In genomic region chr16:22098538-22099255, GRCh38 we compare ENCODE assay signal across 8 cellular contexts. TPM values are rescaled to one million over a fixed set of nuclear protein-coding genes. Genes with fewer than 3 reads are reported as not detected.
DNase-seq lines count a peak whose midpoint lies in the region; ATAC-seq, FAIRE-seq and TF ChIP-seq lines count a peak whose summit lies in the region.

No MANE protein-coding gene starts in this region.

- in situ Hi-C loops in GM12878 (cut with MboI): no loop called here

- TF ChIP-seq CTCF in GM12878 (IDR thresholded peaks at IDR 0.05 in 2 of 3, conservative IDR thresholded peaks at IDR 0.05 in 1 of 3; ENCODE audit: control insufficient read depth in 2 of 3, extremely low read depth in 1 of 3, insufficient read depth in 1 of 3, low read depth in 3 of 3, low read length in 3 of 3): peak; percentile 68 to 75 (median 69)
- TF ChIP-seq CTCF in keratinocyte (optimal IDR thresholded peaks at IDR 0.05 in 1 of 3, IDR thresholded peaks at IDR 0.05 in 1 of 3, conservative IDR thresholded peaks at IDR 0.05 in 1 of 3; ENCODE audit: extremely low read depth in 1 of 3, insufficient read depth in 2 of 3, low read length in 3 of 3): peak; percentile 61 to 76 (median 72)
- peak in 4 of 6 experiments; percentile 30 to 48 (median 37) for TF ChIP-seq CTCF in upper lobe of left lung (IDR thresholded peaks at IDR 0.05)

- no peak for TF ChIP-seq EP300 in GM12878 (IDR thresholded peaks at IDR 0.05; ENCODE audit: borderline replicate concordance in 1 of 2, control insufficient read depth in 1 of 2, low read depth in 2 of 2, low read length in 2 of 2)
- no peak for TF ChIP-seq EP300 in upper lobe of left lung (IDR thresholded peaks at IDR 0.05)

- RAD21 ChIA-PET in GM12878 (lab: Charles Lee; ENCODE audit: unreplicated experiment): interaction anchor here (0.7 to 2.6 kb wide), 17 partner anchors 9 to 453 kb away, joined by 3 to 35 read pairs (median 4); partner anchors contain the start of genes PDZD9 and UQCRC2

- POLR2A ChIA-PET in GM12878 (lab: Charles Lee): interaction anchor here (0.5 to 1.0 kb wide), 3 partner anchors 15 to 46 kb away, joined by 4 read pairs; no protein-coding TSS in a partner anchor

- no peak for TF ChIP-seq POLR2A in GM12878 (IDR thresholded peaks at IDR 0.05; ENCODE audit: low read depth, low read length)
- TF ChIP-seq POLR2A in upper lobe of left lung (IDR thresholded peaks at IDR 0.05): no peak

- CTCF ChIA-PET in GM12878 (lab: Yijun Ruan, JAX): interaction anchor here (0.6 to 5.0 kb wide), 45 partner anchors 9 to 441 kb away, joined by 3 to 58 read pairs (median 6); partner anchors contain the start of genes MOSMO, PDZD9 and UQCRC2

- no peak overlapping the region for H3K4me3 ChIP-seq in GM12878
- no peak overlapping the region for H3K4me3 ChIP-seq in keratinocyte (ENCODE audit: control insufficient read depth in 2 of 3, extremely low read depth in 1 of 3, insufficient read depth in 2 of 3, low read depth in 1 of 3, low read length in 3 of 3)
- H3K4me3 ChIP-seq in upper lobe of left lung: no peak overlapping the region

- DNase-seq in COR-L47 (lab: John Stamatoyannopoulos, UW): peak; percentile 21
- DNase-seq in H4 (ENCODE audit: low spot score): peak; percentile 68
- DNase-seq in NCI-H510A treated with DMSO at 0.1 percent for 48 hours (lab: John Stamatoyannopoulos, UW): peak; percentile 82
- DNase-seq in GM12878 (ENCODE audit: low read depth, low spot score): peak; percentile 17
- DNase-seq in keratinocyte (ENCODE audit: low read depth, low spot score): no peak
- DNase-seq in upper lobe of left lung: no peak

- no TSS peak for BruUV-seq in GM12878 (replicated peaks; lab: Mats Ljungman, UMichigan)

- H2AFZ ChIP-seq in GM12878 (ENCODE audit: control insufficient read depth, low read depth, low read length) (no peak overlapping the region), keratinocyte (ENCODE audit: control insufficient read depth, low read length) (peak overlapping the region; percentile 55)

- no peaks in the 10 kb centered on the region for H4K20me1 ChIP-seq in GM12878 (ENCODE audit: control insufficient read depth, insufficient read depth)
- H4K20me1 ChIP-seq in keratinocyte (ENCODE audit: control insufficient read depth, extremely low read depth, insufficient read depth, low read length): no peaks in the 10 kb centered on the region

- SMC1A ChIA-PET in GM12878 (lab: Charles Lee; ENCODE audit: uncharacterized antibody, unreplicated experiment): interaction anchor here (0.6 to 7.0 kb wide), 25 partner anchors 9 to 174 kb away, joined by 3 to 39 read pairs (median 5); partner anchors contain the start of gene UQCRC2

- peak; percentile 69 for TF ChIP-seq RAD21 in GM12878 (IDR thresholded peaks at IDR 0.05; ENCODE audit: insufficient read depth, low read depth, low read length)

- H3K9ac ChIP-seq in GM12878 (ENCODE audit: control insufficient read depth, insufficient read depth, low read length) (no peak overlapping the region), keratinocyte (ENCODE audit: control insufficient read depth, extremely low read depth, insufficient read depth, low read length) (no peak overlapping the region)

- dilution Hi-C loops in keratinocyte (cut with MboI; ENCODE audit: extremely low pct_ligation_motif_present, low sequenced_read_pairs): no loop called here

- H3K79me2 ChIP-seq in GM12878 (ENCODE audit: control insufficient read depth, insufficient read depth, low read length): no peaks in the 10 kb centered on the region
- no peaks in the 10 kb centered on the region for H3K79me2 ChIP-seq in keratinocyte (ENCODE audit: control insufficient read depth, insufficient read depth, low read length)

- no peak overlapping the region for H3K4me2 ChIP-seq in GM12878 (ENCODE audit: control insufficient read depth, insufficient read depth)
- peak overlapping the region; percentile 61 for H3K4me2 ChIP-seq in keratinocyte (ENCODE audit: control insufficient read depth, extremely low read depth, insufficient read depth, low read depth, low read length)

- H3K9me1 ChIP-seq in keratinocyte (ENCODE audit: control insufficient read depth, extremely low read depth, insufficient read depth, low read length): no peaks in the 10 kb centered on the region

- no peaks in the 10 kb centered on the region; a peak in 1 of 4 replicates for H3K27me3 ChIP-seq in GM12878 (replicated peaks in 1 of 2; ENCODE audit: control insufficient read depth in 2 of 2, insufficient read depth in 2 of 2, low read length in 1 of 2)
- H3K27me3 ChIP-seq in keratinocyte (ENCODE audit: control insufficient read depth, extremely low read depth, insufficient read depth, low read length): no peaks in the 10 kb centered on the region
- no peaks in the 10 kb centered on the region for H3K27me3 ChIP-seq in upper lobe of left lung

- no peaks in the 10 kb centered on the region for H3K9me3 ChIP-seq in GM12878 (replicated peaks; ENCODE audit: control insufficient read depth, insufficient read depth, low read length)
- no peaks in the 10 kb centered on the region for H3K9me3 ChIP-seq in keratinocyte (ENCODE audit: control insufficient read depth, low read depth, low read length)
- no peaks in the 10 kb centered on the region for H3K9me3 ChIP-seq in upper lobe of left lung

- FAIRE-seq in GM12878 (lab: Jason Lieb, UNC) (peak; percentile 92), keratinocyte (lab: Jason Lieb, UNC) (no peak)

- ATAC-seq in GM12878 (peak; percentile 97), upper lobe of left lung (ENCODE audit: low FRiP score in 2 of 2) (peak in 1 of 2 donors; percentile 53), HG02870 (IDR thresholded peaks at IDR 0.05; ENCODE audit: unreplicated experiment) (no peak), GM21786 (IDR thresholded peaks at IDR 0.05; ENCODE audit: unreplicated experiment) (no peak)

- H3K27ac ChIP-seq in GM12878 (ENCODE audit: control insufficient read depth, insufficient read depth): no peak overlapping the region
- no peak overlapping the region for H3K27ac ChIP-seq in keratinocyte (ENCODE audit: control insufficient read depth, insufficient read depth, low read length)
- no peak overlapping the region for H3K27ac ChIP-seq in upper lobe of left lung

- H3K36me3 ChIP-seq in GM12878 (ENCODE audit: control insufficient read depth in 2 of 2, insufficient read depth in 2 of 2, low read length in 1 of 2) (no peaks in the 10 kb centered on the region), keratinocyte (ENCODE audit: control insufficient read depth in 2 of 2, extremely low read depth in 1 of 2, insufficient read depth in 2 of 2, low read length in 2 of 2) (no peaks in the 10 kb centered on the region), upper lobe of left lung (no peaks in the 10 kb centered on the region)

- WGBS in GM12878 (ENCODE audit: insufficient coverage, insufficient replicate concordance, low lambda C conversion rate, missing lambda C conversion rate): 36% methylated on average over 8 of the region's 8 CpGs
- WGBS in upper lobe of left lung, 2 donors: 49 to 52% methylated on average over 8 of the region's 8 CpGs

- H3K4me1 ChIP-seq in GM12878 (ENCODE audit: control insufficient read depth, insufficient read depth, low read length) (no peaks in the 10 kb centered on the region), keratinocyte (ENCODE audit: control insufficient read depth, extremely low read depth, insufficient read depth, low read length) (no peaks in the 10 kb centered on the region), upper lobe of left lung (peaks cover 0 to 4% (median 0%) of the 10 kb centered on the region in 4 donors)

- intact Hi-C loops in GM12878 (cut with micrococcal nuclease; ENCODE audit: unreplicated experiment): loop anchor here (1.0 kb wide), 2 partner anchors 90 to 97 kb away; partner anchors contain the start of gene PDZD9

TF ChIP-seq in GM12878, 131 proteins besides CTCF, POLR2A, EP300 and RAD21 (continues in another document):
- peak; percentile 82; the same call in 1 of the 2 replicates for TF ChIP-seq ZNF384 (IDR thresholded peaks at IDR 0.05; ENCODE audit: borderline replicate concordance, low read depth, low read length)

RNA-seq across cellular contexts. Expression of gene VWA3A, which starts 6.4 kb away (rescaled TPM):
- total RNA-seq in H4 (2014; rRNA removed; shearing (Covaris generic)): not detected in 2 replicates
- 0.21 TPM in 1 of 2 replicates, not detected in the other for total RNA-seq in GM12878 (2013; cell fraction: nucleolus; rRNA removed)
- total RNA-seq in GM12878 (2014; rRNA removed) (not detected in 2 replicates), GM12878 (2014; rRNA removed; fragmentation: Illumina TruSeq; extraction: Trizol) (not detected in 2 replicates), GM12878 (2021) (not detected in 2 replicates), upper lobe of left lung (10 to 100 TPM in 3 of 6 donors, 1 to 10 TPM in 2, under 1 TPM in 1; 0.43 to 47.8 (median 14.9) TPM)
- not detected for polyA plus RNA-seq in GM12878 (2011; ENCODE audit: low read depth)
- polyA plus RNA-seq in GM12878 (2011; rRNA removed) (0.01 and 0.03 TPM in 2 replicates), GM12878 (2014; fragmentation: Illumina TruSeq; extraction: Trizol) (not detected in 2 replicates), GM12878 (2014; fragmentation: Nextera tagmentation; extraction: Ambion mirVana) (not detected), GM12878 (2014; rRNA removed) (not detected in 2 replicates), GM12878 (2016; fragmentation: Nextera tagmentation; extraction: Ambion mirVana) (not detected), keratinocyte (0.05 TPM in 1 of 3 replicates, not detected in the others)
- polyA plus RNA-seq in GM12878 (2011; cell fraction: cytosol; rRNA removed): 0.01 TPM in 1 of 2 replicates, not detected in the other
- polyA plus RNA-seq in GM12878 (2011; cell fraction: nucleus; rRNA removed): 0.12 and 0.31 TPM in 2 replicates
- not detected in 2 replicates for polyA plus RNA-seq in GM12878 (2012)
- 0.05 TPM in 1 of 2 replicates, not detected in the other for polyA minus RNA-seq in GM12878 (2011; rRNA and poly(A)+ RNA removed)
- polyA minus RNA-seq in GM12878 (2011; cell fraction: cytosol; rRNA and poly(A)+ RNA removed): not detected in 2 replicates
- not detected in 2 replicates for polyA minus RNA-seq in GM12878 (2011; cell fraction: nucleus; rRNA and poly(A)+ RNA removed)
- not detected for polyA plus RNA-seq in keratinocyte (2011; ENCODE audit: low read depth)
- polyA plus RNA-seq in keratinocyte (2011; cell fraction: cytosol; rRNA removed): not detected in 2 replicates
- 0.04 and 0.31 TPM in 2 replicates for polyA plus RNA-seq in keratinocyte (2011; cell fraction: nucleus; rRNA removed)
- not detected in 2 replicates for polyA plus RNA-seq in keratinocyte (2012; ENCODE audit: low replicate concordance)
- polyA minus RNA-seq in keratinocyte: not detected in 3 replicates
- polyA minus RNA-seq in keratinocyte (2011; cell fraction: cytosol; rRNA and poly(A)+ RNA removed): not detected
- not detected in 2 replicates for polyA minus RNA-seq in keratinocyte (2011; cell fraction: nucleus; rRNA and poly(A)+ RNA removed)

Comparison
In these comparisons a context has a peak if more than half of its experiments do, and no peak if none do; other contexts are left out.
1. DNase-seq: peak in COR-L47 (single experiment), H4 (single experiment), NCI-H510A treated with DMSO at 0.1 percent for 48 hours (single experiment) and GM12878 (single experiment); none in keratinocyte (single experiment) and upper lobe of left lung (0 of 2).
2. Peak in every context shown above with its lines, with median percentiles within 50 percentile points of each other: CTCF ChIP-seq.